Comparison of ENCODE assay signal across 13 cellular contexts in genomic region chr9:133369419-133369818, GRCh38. TPM values are rescaled to one million over a fixed set of nuclear protein-coding genes. Genes with fewer than 3 reads are reported as not detected.
A peak's percentile ranks its signal among the peaks of the same experiment; 100 is the strongest.
DNase-seq lines count a peak whose midpoint lies in the region; ATAC-seq and TF ChIP-seq lines count a peak whose summit lies in the region.
"Had no signal": no experiment of that assay in that cellular context is flagged by ENCODE, and none has a peak within 500 bp of the region (broad histone marks: within the 10 kb centered on the region; RNA-seq: fewer than 3 reads in every experiment).

No MANE protein-coding gene starts in this region.

- intact Hi-C loops in gastrocnemius medialis (cut with DNase I; ENCODE audit: low total_unique reads) = no loop called here

- ATAC-seq in T-cell (replicated peaks in 1 of 4) = no peak
- no peak for ATAC-seq in gastrocnemius medialis
- no peak for ATAC-seq in GM21619 (IDR thresholded peaks at IDR 0.05; ENCODE audit: unreplicated experiment)

- H3K4me3 Mint-ChIP-seq in CD8-positive, alpha-beta memory T cell = peak overlapping the region; percentile 70 to 89 (median 80)
- H3K4me3 Mint-ChIP-seq in T-cell = peak overlapping the region; percentile 73 to 92 (median 76)

- H3K36me3 ChIP-seq in CD8-positive, alpha-beta memory T cell (ENCODE audit: insufficient read depth, low read length) = peaks cover 28% of the 10 kb centered on the region
- H3K36me3 ChIP-seq in effector memory CD4-positive, alpha-beta T cell (ENCODE audit: control insufficient read depth, insufficient read depth, low read length) = peaks cover 42% of the 10 kb centered on the region
- H3K36me3 ChIP-seq in gastrocnemius medialis = peaks cover 0 to 28% of the 10 kb centered on the region in 2 donors
- H3K36me3 ChIP-seq in WERI-Rb-1 = peaks cover 71% of the 10 kb centered on the region

- in situ Hi-C loops in gastrocnemius medialis (cut with MboI; ENCODE audit: low sequenced_read_pairs in 4 of 4) = no loop called here

- no peak for DNase-seq in CD8-positive, alpha-beta memory T cell
- no peak for DNase-seq in T-cell
- DNase-seq in effector memory CD4-positive, alpha-beta T cell = no peak
- no peak for DNase-seq in gastrocnemius medialis
- no peak for DNase-seq in OCI-M1 (lab: John Stamatoyannopoulos, UW)
- DNase-seq in WERI-Rb-1 = no peak
- DNase-seq: Caco-2; kidney glomerular epithelial cell; NCI-H2171; NK-92 treated with Interleukin-12 subunit alpha and Interleukin-12 subunit beta, amount 100 ng/mL, for 24 hours had no signal

- H3K27ac Mint-ChIP-seq in CD8-positive, alpha-beta memory T cell = peak overlapping the region; percentile 95 to 99 (median 98)
- peak overlapping the region; percentile 93 to 95 for H3K27ac Mint-ChIP-seq in T-cell

- no peaks in the 10 kb centered on the region for H3K27me3 Mint-ChIP-seq in CD8-positive, alpha-beta memory T cell
- no peaks in the 10 kb centered on the region for H3K27me3 Mint-ChIP-seq in T-cell

- POLR2A ChIA-PET in CD8-positive, alpha-beta memory T cell (lab: Charles Lee) = interaction anchor here (1.3 to 4.0 kb wide), 2 partner anchors 14 to 21 kb away, joined by 3 to 25 read pairs; partner anchors contain the start of genes MED22, RPL7A and SURF1
- POLR2A ChIA-PET in T-cell (lab: Charles Lee) = interaction anchor here in 1 of 2 donors (0.6 kb wide), 1 partner anchor 18 kb away, joined by 4 read pairs; no protein-coding TSS in a partner anchor

- CTCF ChIA-PET in CD8-positive, alpha-beta memory T cell (lab: Charles Lee) = interaction anchor here (6.2 to 6.5 kb wide), 2 partner anchors 13 to 21 kb away, joined by 47 to 84 read pairs; partner anchors contain the start of genes MED22, RPL7A, SURF1 and SURF2
- CTCF ChIA-PET in T-cell (lab: Charles Lee) = interaction anchor here in 1 of 2 donors (2.3 kb wide), 1 partner anchor 19 kb away, joined by 11 read pairs; no protein-coding TSS in a partner anchor

- H3K27me3 ChIP-seq in CD8-positive, alpha-beta memory T cell (ENCODE audit: insufficient read depth, low read length, poor library complexity, severe bottlenecking) = no peaks in the 10 kb centered on the region
- no peaks in the 10 kb centered on the region for H3K27me3 ChIP-seq in effector memory CD4-positive, alpha-beta T cell (replicated peaks; ENCODE audit: control insufficient read depth, insufficient read depth, low read length, poor library complexity, severe bottlenecking)
- H3K27me3 ChIP-seq in gastrocnemius medialis (no peaks in the 10 kb centered on the region), WERI-Rb-1 (ENCODE audit: insufficient read depth, low read depth, severe bottlenecking) (no peaks in the 10 kb centered on the region)
- H3K27me3 ChIP-seq: SJSA1 had no signal

- peaks cover 71 to 94% (median 77%) of the 10 kb centered on the region in 3 donors for H3K4me1 Mint-ChIP-seq in CD8-positive, alpha-beta memory T cell
- H3K4me1 Mint-ChIP-seq in T-cell = peaks cover 62 to 84% (median 79%) of the 10 kb centered on the region in 3 donors

- H3K4me1 ChIP-seq in CD8-positive, alpha-beta memory T cell (ENCODE audit: insufficient read depth, low read length) = peaks cover 73% of the 10 kb centered on the region
- peaks cover 75% of the 10 kb centered on the region for H3K4me1 ChIP-seq in effector memory CD4-positive, alpha-beta T cell (ENCODE audit: control insufficient read depth, insufficient read depth, low read length, poor library complexity, severe bottlenecking)
- peaks cover 60 to 64% of the 10 kb centered on the region in 2 donors for H3K4me1 ChIP-seq in gastrocnemius medialis

- H3K27ac ChIP-seq in CD8-positive, alpha-beta memory T cell (ENCODE audit: low read depth, low read length) = peak overlapping the region; percentile 86
- H3K27ac ChIP-seq in effector memory CD4-positive, alpha-beta T cell (ENCODE audit: insufficient read depth, low read length, poor library complexity, severe bottlenecking) = peak overlapping the region; percentile 97
- H3K27ac ChIP-seq in gastrocnemius medialis (peak overlapping the region in 3 of 4 donors; percentile 6 to 56 (median 17)), WERI-Rb-1 (no peak overlapping the region)
- H3K27ac ChIP-seq: SJSA1 had no signal

- peaks cover 0 to 76% (median 8%) of the 10 kb centered on the region in 3 donors for H3K36me3 Mint-ChIP-seq in CD8-positive, alpha-beta memory T cell
- peaks cover 18% of the 10 kb centered on the region for H3K36me3 Mint-ChIP-seq in T-cell

- no peaks in the 10 kb centered on the region for H3K9me3 Mint-ChIP-seq in CD8-positive, alpha-beta memory T cell
- no peaks in the 10 kb centered on the region for H3K9me3 Mint-ChIP-seq in T-cell

- no peak overlapping the region for H3K4me3 ChIP-seq in CD8-positive, alpha-beta memory T cell (ENCODE audit: low read length)
- peak overlapping the region; percentile 54 for H3K4me3 ChIP-seq in effector memory CD4-positive, alpha-beta T cell (ENCODE audit: insufficient read depth, low read depth, low read length, poor library complexity, severe bottlenecking)
- H3K4me3 ChIP-seq in gastrocnemius medialis (no peak overlapping the region), WERI-Rb-1 (ENCODE audit: low read depth, low read length) (no peak overlapping the region)
- H3K4me3 ChIP-seq: SJSA1 had no signal

- no peak for TF ChIP-seq POLR2A in gastrocnemius medialis (IDR thresholded peaks at IDR 0.05)

- H3K9me3 ChIP-seq in CD8-positive, alpha-beta memory T cell (ENCODE audit: low read length) = no peaks in the 10 kb centered on the region
- H3K9me3 ChIP-seq in effector memory CD4-positive, alpha-beta T cell (ENCODE audit: control insufficient read depth, low read length) = no peaks in the 10 kb centered on the region
- H3K9me3 ChIP-seq in gastrocnemius medialis = no peaks in the 10 kb centered on the region
- no peaks in the 10 kb centered on the region for H3K9me3 ChIP-seq in WERI-Rb-1 (ENCODE audit: severe bottlenecking)
- H3K9me3 ChIP-seq: Caco-2, SJSA1 had no signal

- TF ChIP-seq CTCF in gastrocnemius medialis (IDR thresholded peaks at IDR 0.05 in 4 of 5, conservative IDR thresholded peaks at IDR 0.05 in 1 of 5) (no peak), WERI-Rb-1 (IDR thresholded peaks at IDR 0.05; ENCODE audit: low read depth, low read length) (no peak)

RNA-seq across cellular contexts. Expression of gene SURF4, which starts 6.4 kb away (rescaled TPM):
- total RNA-seq in CD8-positive, alpha-beta memory T cell = 100 to 1,000 TPM; 239 to 250 TPM
- polyA plus RNA-seq in CD8-positive, alpha-beta memory T cell = 202 TPM
- total RNA-seq in T-cell = 100 to 1,000 TPM in 4 of 5 donors, 10 to 100 TPM in 1; 73.5 to 114 (median 107) TPM
- 10 to 100 TPM; 62.9 to 98.4 (median 73.4) TPM for total RNA-seq in gastrocnemius medialis

RNA-seq across cellular contexts. Expression of gene STKLD1, which starts 6.7 kb away (rescaled TPM):
- total RNA-seq in CD8-positive, alpha-beta memory T cell = under 1 TPM; 0.24 to 0.91 TPM
- polyA plus RNA-seq in CD8-positive, alpha-beta memory T cell = 0.75 TPM
- 1 to 10 TPM in 2 of 5 donors, under 1 TPM in 3; 0.49 to 1.1 (median 0.70) TPM for total RNA-seq in T-cell
- 1 to 10 TPM in 2 of 4 donors, under 1 TPM in 1, not detected in 1; 0.35 to 1.4 (median 1.1) TPM for total RNA-seq in gastrocnemius medialis
- total RNA-seq: H1 had no signal

RNA-seq across cellular contexts. Expression of gene SURF2, which starts 13.1 kb away (rescaled TPM):
- total RNA-seq in CD8-positive, alpha-beta memory T cell = 10 to 100 TPM; 34.9 to 35.2 TPM
- 46.6 TPM for polyA plus RNA-seq in CD8-positive, alpha-beta memory T cell
- total RNA-seq in T-cell = 10 to 100 TPM; 17.0 to 25.3 (median 24.9) TPM
- total RNA-seq in gastrocnemius medialis = 10 to 100 TPM; 14.3 to 26.4 (median 24.8) TPM

RNA-seq across cellular contexts. Expression of gene SURF1, which starts 13.1 kb away (rescaled TPM):
- 10 to 100 TPM; 35.9 to 37.8 TPM for total RNA-seq in CD8-positive, alpha-beta memory T cell
- 110 TPM for polyA plus RNA-seq in CD8-positive, alpha-beta memory T cell
- total RNA-seq in T-cell (10 to 100 TPM; 33.0 to 58.7 (median 58.3) TPM), gastrocnemius medialis (10 to 100 TPM; 33.8 to 68.9 (median 56.0) TPM)

RNA-seq across cellular contexts. Expression of gene RPL7A, which starts 21.4 kb away (rescaled TPM):
- total RNA-seq in CD8-positive, alpha-beta memory T cell = 1,000 to 10,000 TPM; 3,139 to 3,155 TPM
- 1,038 TPM for polyA plus RNA-seq in CD8-positive, alpha-beta memory T cell
- total RNA-seq in T-cell = 1,000 to 10,000 TPM; 2,623 to 2,692 (median 2,659) TPM
- total RNA-seq in gastrocnemius medialis = 1,000 to 10,000 TPM; 1,001 to 1,630 (median 1,510) TPM
